Comparison of ENCODE assay signal across 2 cellular contexts in genomic region chr10:21732067-21732772, GRCh38.
A peak's percentile ranks its signal among the peaks of the same experiment; 100 is the strongest.
TF ChIP-seq lines count a peak whose summit lies in the region.

No MANE protein-coding gene starts in this region.

TF ChIP-seq in HEK293, 187 proteins besides CTCF, POLR2A, EP300 and RAD21 (continued from another document and continues in another):
- TF ChIP-seq HOXD13 (CRISPR knock-in tag; IDR thresholded peaks at IDR 0.05; ENCODE audit: borderline replicate concordance) (0 out of 2 replicates have a peak, but pooled peaks have one; percentile 33), ZNF677 (tag by site-specific recombination; IDR thresholded peaks at IDR 0.05) (no peak), ZNF664 (tag by site-specific recombination; IDR thresholded peaks at IDR 0.05) (no peak), ZNF510 (tag by site-specific recombination; IDR thresholded peaks at IDR 0.05; ENCODE audit: insufficient replicate concordance) (no peak), KLF10 (tag by site-specific recombination; IDR thresholded peaks at IDR 0.05) (no peak), ZNF654 (tag by site-specific recombination; IDR thresholded peaks at IDR 0.05; ENCODE audit: low read depth) (peak; percentile 98), ZNF585B (tag by site-specific recombination; IDR thresholded peaks at IDR 0.05) (no peak), ZNF747 (tag by site-specific recombination; IDR thresholded peaks at IDR 0.05) (no peak), ZNF488 (tag by site-specific recombination; IDR thresholded peaks at IDR 0.05) (no peak), ZNF2 (tag by site-specific recombination; IDR thresholded peaks at IDR 0.05) (peak; percentile 61; the same call in 1 of the 2 replicates), ZNF19 (tag by site-specific recombination; IDR thresholded peaks at IDR 0.05; ENCODE audit: low read depth) (no peak), ZBTB44 (tag by site-specific recombination; IDR thresholded peaks at IDR 0.05) (peak; percentile 33; the same call in 1 of the 2 replicates), ZBTB11 (tag by site-specific recombination; conservative IDR thresholded peaks at IDR 0.05; ENCODE audit: low read depth) (no peak), ZFP69B (tag by site-specific recombination; IDR thresholded peaks at IDR 0.05) (peak; percentile 79; the same call in 1 of the 2 replicates), WT1 (tag by site-specific recombination; IDR thresholded peaks at IDR 0.05) (0 out of 2 replicates have a peak, but pooled peaks have one; percentile 16), KLF7 (tag by site-specific recombination; IDR thresholded peaks at IDR 0.05; ENCODE audit: borderline replicate concordance) (no peak), ZNF23 (tag by site-specific recombination; IDR thresholded peaks at IDR 0.05; ENCODE audit: borderline replicate concordance) (no peak)

TF ChIP-seq in WTC11, 78 proteins besides CTCF, POLR2A, EP300 and RAD21 (continued from another document):
- TF ChIP-seq ZNF532 (CRISPR knock-in tag; IDR thresholded peaks at IDR 0.05; ENCODE audit: borderline replicate concordance): no peak
- no peak for TF ChIP-seq NFATC4 (CRISPR knock-in tag; IDR thresholded peaks at IDR 0.05)
- no peak for TF ChIP-seq NFYB (CRISPR knock-in tag; conservative IDR thresholded peaks at IDR 0.05; ENCODE audit: low read depth)
- no peak for TF ChIP-seq PREB (CRISPR knock-in tag; IDR thresholded peaks at IDR 0.05; ENCODE audit: borderline replicate concordance)
- TF ChIP-seq USF2 (CRISPR knock-in tag; IDR thresholded peaks at IDR 0.05): no peak
- TF ChIP-seq HMGA2 (CRISPR knock-in tag; IDR thresholded peaks at IDR 0.05): no peak
- TF ChIP-seq E2F5 (CRISPR knock-in tag; IDR thresholded peaks at IDR 0.05): no peak
- no peak for TF ChIP-seq AFF4 (CRISPR knock-in tag; IDR thresholded peaks at IDR 0.05; ENCODE audit: borderline replicate concordance)
- TF ChIP-seq PRRX2 (CRISPR knock-in tag; IDR thresholded peaks at IDR 0.05): 0 out of 2 replicates have a peak, but pooled peaks have one; percentile 49
- no peak for TF ChIP-seq ARID4B (CRISPR knock-in tag; IDR thresholded peaks at IDR 0.05; ENCODE audit: borderline replicate concordance)
- TF ChIP-seq ZNF219 (CRISPR knock-in tag; IDR thresholded peaks at IDR 0.05; ENCODE audit: borderline replicate concordance): no peak
TF ChIP-seq in WTC11: peak in this region for 5.
